In the genomic region with DNA sequence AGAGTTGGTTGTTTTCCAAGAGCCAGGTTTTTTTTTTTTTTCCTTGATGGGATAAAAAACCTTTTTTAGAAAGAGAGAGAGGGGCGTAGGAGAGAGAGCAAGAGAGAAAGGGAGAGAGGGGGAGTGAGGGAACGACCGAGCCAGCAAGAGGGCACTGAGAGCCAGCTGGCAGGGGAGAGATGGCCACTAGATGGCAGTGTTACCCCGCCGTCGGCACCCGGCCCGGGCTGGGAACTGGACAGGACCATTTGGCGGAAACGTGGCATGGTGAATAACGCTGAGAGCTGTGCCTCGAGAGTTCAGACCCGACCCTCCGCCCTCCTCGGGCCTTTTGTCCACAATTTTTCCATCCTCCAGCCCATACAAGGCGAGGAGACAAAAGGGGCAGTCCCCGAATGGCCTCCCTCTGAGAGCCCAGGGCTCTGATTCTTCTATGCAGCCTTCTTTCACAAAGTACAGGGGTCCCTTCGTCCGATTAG, we compare ENCODE assay signal across 8 cellular contexts.
A peak's percentile ranks its signal among the peaks of the same experiment; 100 is the strongest.
DNase-seq lines count a peak whose midpoint lies in the region; ATAC-seq and TF ChIP-seq lines count a peak whose summit lies in the region.

No MANE protein-coding gene starts in this region.

- peaks cover 1% of the 10 kb centered on the region for H3K27me3 Mint-ChIP-seq in activated naive CD8-positive, alpha-beta T cell treated with anti-CD3 and anti-CD28 coated beads, Interleukin-2, amount 50 U/mL, for 24 hours

- 2 to 4% (median 3%) methylated on average over 19 of the region's 19 CpGs for WGBS in heart left ventricle, 4 donors

- no peak overlapping the region for H3K27ac ChIP-seq in heart left ventricle

- H3K36me3 Mint-ChIP-seq in activated naive CD8-positive, alpha-beta T cell treated with anti-CD3 and anti-CD28 coated beads, Interleukin-2, amount 50 U/mL, for 24 hours (ENCODE audit: low read depth) = no peaks in the 10 kb centered on the region

- TF ChIP-seq CTCF in GM12865 (IDR thresholded peaks at IDR 0.05; ENCODE audit: insufficient read depth, low read depth, low read length, missing control alignments) = peak; percentile 95
- TF ChIP-seq CTCF in NB4 (IDR thresholded peaks at IDR 0.05; ENCODE audit: low read depth, low read length) = peak; percentile 89
- peak; percentile 90 to 97 (median 94) for TF ChIP-seq CTCF in heart left ventricle (IDR thresholded peaks at IDR 0.05)

- peaks cover 0 to 13% (median 8%) of the 10 kb centered on the region in 12 donors for H3K4me1 ChIP-seq in heart left ventricle

- ATAC-seq in HG02610 (IDR thresholded peaks at IDR 0.05; ENCODE audit: unreplicated experiment) = peak; percentile 90
- ATAC-seq in activated naive CD8-positive, alpha-beta T cell treated with anti-CD3 and anti-CD28 coated beads, Interleukin-2, amount 50 U/mL, for 24 hours = peak; percentile 88
- peak; percentile 94 to 100 (median 97) for ATAC-seq in heart left ventricle

- peak overlapping the region; percentile 13 for H3K4me3 Mint-ChIP-seq in activated naive CD8-positive, alpha-beta T cell treated with anti-CD3 and anti-CD28 coated beads, Interleukin-2, amount 50 U/mL, for 24 hours

- H3K4me3 ChIP-seq in GM12865 (ENCODE audit: low read depth, low read length) (peak overlapping the region; percentile 56), NB4 (ENCODE audit: low read depth, low read length) (no peak overlapping the region), heart left ventricle (peak overlapping the region in 9 of 12 donors; percentile 10 to 47 (median 30))

- TF ChIP-seq POLR2A in NB4 (IDR thresholded peaks at IDR 0.05; ENCODE audit: extremely low read depth, insufficient read length) (no peak), heart left ventricle (IDR thresholded peaks at IDR 0.05) (no peak)

- DNase-seq in GM12865 (ENCODE audit: low read depth) (peak; percentile 85), NB4 (ENCODE audit: low read depth) (peak; percentile 79), SKM-1 treated with dmso at 0.1 percent for 144 hours (lab: John Stamatoyannopoulos, UW; ENCODE audit: unreplicated experiment) (peak; percentile 67), heart left ventricle (peak; percentile 75 to 89 (median 81)), posterior vena cava (ENCODE audit: low spot score) (peak; percentile 94), ureter (ENCODE audit: low spot score) (peak; percentile 90)
- DNase-seq in activated naive CD8-positive, alpha-beta T cell treated with anti-CD3 and anti-CD28 coated beads, Interleukin-2, amount 50 U/mL, for 24 hours = peak; percentile 87

- H3K9me3 ChIP-seq in heart left ventricle = no peaks in the 10 kb centered on the region

- peaks cover 0 to 8% (median 0%) of the 10 kb centered on the region in 9 donors for H3K27me3 ChIP-seq in heart left ventricle

- H3K27ac Mint-ChIP-seq in activated naive CD8-positive, alpha-beta T cell treated with anti-CD3 and anti-CD28 coated beads, Interleukin-2, amount 50 U/mL, for 24 hours = no peak overlapping the region

- H3K36me3 ChIP-seq in heart left ventricle = no peaks in the 10 kb centered on the region

- H3K4me1 Mint-ChIP-seq in activated naive CD8-positive, alpha-beta T cell treated with anti-CD3 and anti-CD28 coated beads, Interleukin-2, amount 50 U/mL, for 24 hours = peaks cover 6% of the 10 kb centered on the region

- H3K9me3 Mint-ChIP-seq in activated naive CD8-positive, alpha-beta T cell treated with anti-CD3 and anti-CD28 coated beads, Interleukin-2, amount 50 U/mL, for 24 hours = no peaks in the 10 kb centered on the region

- intact Hi-C loops in heart left ventricle (cut with DNase I) (loop anchor here in 7 of 10 donors (2.0 to 10.0 kb wide), 4 partner anchors 685 to 695 kb away; no protein-coding TSS in a partner anchor), posterior vena cava (cut with DNase I) (no loop called here)

Comparison
In these comparisons a context has a peak if more than half of its experiments do, and no peak if none do; other contexts are left out.
1. intact Hi-C loops: an anchor here in heart left ventricle (2.0 to 10.0 kb wide); none called in posterior vena cava.